Comparison of ENCODE assay signal across 25 cellular contexts in the genomic region with DNA sequence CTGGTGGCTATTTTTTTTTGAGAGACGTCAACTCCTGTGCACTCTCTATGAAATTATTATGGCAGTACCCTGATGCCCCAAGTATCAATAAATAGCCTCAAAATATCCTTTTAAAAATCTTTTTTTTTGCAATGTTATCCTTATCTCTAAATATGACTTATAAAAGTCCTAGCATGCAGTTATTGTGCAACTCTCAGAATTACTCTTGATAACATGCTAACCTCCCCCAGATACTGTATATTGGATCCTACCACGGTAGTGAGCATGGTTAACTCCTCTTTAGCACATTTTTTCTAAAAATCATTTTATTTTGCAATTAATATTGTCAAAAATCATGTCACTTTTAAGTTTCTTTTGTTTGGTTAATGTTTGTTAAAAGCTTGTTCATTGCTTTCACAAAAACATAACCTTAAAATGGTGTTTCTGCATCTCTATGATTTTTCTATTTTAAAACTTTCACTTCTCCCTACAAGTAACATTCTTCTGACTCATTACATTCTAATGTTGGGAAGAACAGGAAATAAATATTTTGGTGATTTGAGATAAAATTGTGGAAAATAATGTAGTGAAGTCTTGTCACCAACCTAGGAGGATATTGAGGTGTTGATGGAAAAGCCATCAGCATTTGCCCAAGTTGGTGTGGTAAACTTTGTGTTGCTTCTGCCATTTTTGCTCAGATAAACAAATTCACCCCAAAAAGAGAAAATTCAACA. TPM values are rescaled to one million over a fixed set of nuclear protein-coding genes. Genes with fewer than 3 reads are reported as not detected.
DNase-seq lines count a peak whose midpoint lies in the region; ATAC-seq, FAIRE-seq and TF ChIP-seq lines count a peak whose summit lies in the region.
"Had no signal": no experiment of that assay in that cellular context is flagged by ENCODE, and none has a peak within 500 bp of the region (broad histone marks: within the 10 kb centered on the region; RNA-seq: fewer than 3 reads in every experiment).

No MANE protein-coding gene starts in this region.

- intact Hi-C loops in CD14-positive monocyte (cut with micrococcal nuclease) = no loop called here

- ATAC-seq in HG03439 (IDR thresholded peaks at IDR 0.05; ENCODE audit: unreplicated experiment) (no peak), GM18867 (IDR thresholded peaks at IDR 0.05; ENCODE audit: unreplicated experiment) (no peak)
- ATAC-seq: heart left ventricle; left lobe of liver; stimulated activated effector memory CD8-positive, alpha-beta T cell treated with anti-CD3 and anti-CD28 coated beads, Interleukin-12 subunit alpha, Interleukin-12 subunit beta, amount 100 ng/mL, for 72 hours had no signal

- no peak overlapping the region for H3K27ac ChIP-seq in astrocyte (ENCODE audit: low read depth, low read length)
- H3K27ac ChIP-seq: heart left ventricle, suprapubic skin, vagina had no signal

- no peak overlapping the region for H3K4me3 ChIP-seq in astrocyte (ENCODE audit: insufficient read depth, low read depth, low read length)
- H3K4me3 ChIP-seq: heart left ventricle, suprapubic skin, vagina had no signal

- TF ChIP-seq CTCF in astrocyte (IDR thresholded peaks at IDR 0.05; ENCODE audit: insufficient read depth, low read depth, low read length) (no peak), CD14-positive monocyte (IDR thresholded peaks at IDR 0.05) (no peak)

- no peaks in the 10 kb centered on the region for H3K9me3 ChIP-seq in astrocyte (ENCODE audit: insufficient read depth, low read depth, low read length)
- H3K9me3 ChIP-seq: vagina had no signal

- H3K36me3 ChIP-seq in astrocyte (ENCODE audit: insufficient read depth, low read length) = no peaks in the 10 kb centered on the region
- H3K36me3 ChIP-seq: heart left ventricle, suprapubic skin, vagina had no signal

- H3K27me3 Mint-ChIP-seq in astrocyte (ENCODE audit: low read depth, unreplicated experiment) (no peaks in the 10 kb centered on the region), CD14-positive monocyte (ENCODE audit: low read depth in 3 of 3) (peaks cover 0 to 2% (median 2%) of the 10 kb centered on the region in 3 donors)
- H3K27me3 Mint-ChIP-seq: activated CD4-positive, alpha-beta memory T cell treated with anti-CD3 and anti-CD28 coated beads, Interleukin-2, amount 10 ng/mL, durations not matched to agents 7 days and 5 days had no signal

- peak; percentile 70 for FAIRE-seq in astrocyte (lab: Jason Lieb, UNC)
- FAIRE-seq: bronchial epithelial cell, endometrium had no signal

- H3K27me3 ChIP-seq in astrocyte (ENCODE audit: insufficient read depth, low read length) = no peaks in the 10 kb centered on the region
- H3K27me3 ChIP-seq: heart left ventricle, suprapubic skin, vagina had no signal

- H3K9ac ChIP-seq in astrocyte (ENCODE audit: low read length) = no peak overlapping the region

- no peak overlapping the region for H3K4me3 Mint-ChIP-seq in astrocyte (ENCODE audit: unreplicated experiment)
- no peak overlapping the region for H3K4me3 Mint-ChIP-seq in CD14-positive monocyte
- H3K4me3 Mint-ChIP-seq: activated CD4-positive, alpha-beta memory T cell treated with anti-CD3 and anti-CD28 coated beads, Interleukin-2, amount 10 ng/mL, durations not matched to agents 7 days and 5 days; CD4-positive, alpha-beta memory T cell; nephron; stimulated activated effector memory CD8-positive, alpha-beta T cell treated with anti-CD3 and anti-CD28 coated beads, Interleukin-12 subunit alpha, Interleukin-12 subunit beta, amount 100 ng/mL, for 72 hours had no signal

- peaks cover 13% of the 10 kb centered on the region for H3K4me1 Mint-ChIP-seq in astrocyte (ENCODE audit: low read depth, unreplicated experiment)
- H3K4me1 Mint-ChIP-seq in CD14-positive monocyte = peaks cover 11% of the 10 kb centered on the region
- H3K4me1 Mint-ChIP-seq: nephron; stimulated activated effector memory CD8-positive, alpha-beta T cell treated with anti-CD3 and anti-CD28 coated beads, Interleukin-12 subunit alpha, Interleukin-12 subunit beta, amount 100 ng/mL, for 72 hours had no signal

- no peak overlapping the region for H2AFZ ChIP-seq in astrocyte (ENCODE audit: low read depth, low read length)

- H3K27ac Mint-ChIP-seq in astrocyte (ENCODE audit: unreplicated experiment) (no peak overlapping the region), CD14-positive monocyte (no peak overlapping the region)
- H3K27ac Mint-ChIP-seq: activated CD4-positive, alpha-beta memory T cell treated with anti-CD3 and anti-CD28 coated beads, Interleukin-2, amount 10 ng/mL, durations not matched to agents 7 days and 5 days; CD4-positive, alpha-beta memory T cell; nephron; stimulated activated effector memory CD8-positive, alpha-beta T cell treated with anti-CD3 and anti-CD28 coated beads, Interleukin-12 subunit alpha, Interleukin-12 subunit beta, amount 100 ng/mL, for 72 hours had no signal

- H3K9me3 Mint-ChIP-seq in astrocyte (ENCODE audit: unreplicated experiment) (peaks cover 27% of the 10 kb centered on the region), CD14-positive monocyte (peaks cover 28 to 52% (median 45%) of the 10 kb centered on the region in 7 donors)

- peaks cover 5% of the 10 kb centered on the region for H3K4me1 ChIP-seq in astrocyte (ENCODE audit: insufficient read depth, low read length)
- H3K4me1 ChIP-seq: suprapubic skin, vagina had no signal

- H3K4me2 ChIP-seq in astrocyte (ENCODE audit: low read length) = peak overlapping the region; percentile 47

- H4K20me1 ChIP-seq in astrocyte (ENCODE audit: insufficient read depth, low read length) = no peaks in the 10 kb centered on the region

- peaks cover 29% of the 10 kb centered on the region for H3K36me3 Mint-ChIP-seq in astrocyte (ENCODE audit: low read depth, unreplicated experiment)
- peaks cover 15 to 18% of the 10 kb centered on the region in 2 donors for H3K36me3 Mint-ChIP-seq in CD14-positive monocyte
- H3K36me3 Mint-ChIP-seq: stimulated activated effector memory CD8-positive, alpha-beta T cell treated with anti-CD3 and anti-CD28 coated beads, Interleukin-12 subunit alpha, Interleukin-12 subunit beta, amount 100 ng/mL, for 72 hours had no signal

- no peaks in the 10 kb centered on the region for H3K79me2 ChIP-seq in astrocyte (ENCODE audit: insufficient read depth, low read length)

- peak; percentile 29 for DNase-seq in AG08395 (ENCODE audit: low spot score)
- DNase-seq in HCEC 1CT = peak; percentile 57
- peak; percentile 34 for DNase-seq in astrocyte (ENCODE audit: low read depth)
- DNase-seq in iris pigment epithelial cell (ENCODE audit: low read depth) = peak; percentile 44
- no peak for DNase-seq in COLO668 (lab: John Stamatoyannopoulos, UW; ENCODE audit: unreplicated experiment)
- no peak for DNase-seq in CD14-positive monocyte (ENCODE audit: low spot score)
- DNase-seq: activated CD4-positive, alpha-beta memory T cell treated with anti-CD3 and anti-CD28 coated beads, Interleukin-2, amount 10 ng/mL, durations not matched to agents 7 days and 5 days; activated CD4-positive, CD25-positive, alpha-beta regulatory T cell; activated effector memory CD4-positive, alpha-beta T cell treated with anti-CD3 and anti-CD28 coated beads, Interleukin-2, amount 50 U/mL, for 16 hours; activated T-cell treated with anti-CD3 and anti-CD28 coated beads for 4 hours; CD4-positive, alpha-beta memory T cell; heart left ventricle; NCI-H1105 treated with DMSO at 0.1 percent for 48 hours; NCI-H2107; NCI-H524 had no signal

RNA-seq across cellular contexts. Expression of gene ADRA2A, which starts 42.1 kb away (rescaled TPM):
- 1.2 and 1.5 TPM in 2 replicates for total RNA-seq in astrocyte
- polyA plus RNA-seq in CD14-positive monocyte = not detected
- total RNA-seq: activated CD4-positive, alpha-beta memory T cell treated with anti-CD3 and anti-CD28 coated beads, Interleukin-2, amount 10 ng/mL, durations not matched to agents 7 days and 5 days; bronchial epithelial cell; CD4-positive, alpha-beta memory T cell had no signal
- polyA plus RNA-seq: AG04450; CD4-positive, alpha-beta memory T cell had no signal

Comparison
In these comparisons a context has a peak if more than half of its experiments do, and no peak if none do; other contexts are left out.
1. DNase-seq: peak in AG08395 (single experiment), HCEC 1CT (single experiment), astrocyte (single experiment) and iris pigment epithelial cell (single experiment); none in COLO668 (single experiment) and CD14-positive monocyte (single experiment).